ENCODE assay signal across 8 cellular contexts in genomic region chr1:151058682-151059341, GRCh38. TPM values are rescaled to one million over a fixed set of nuclear protein-coding genes. Genes with fewer than 3 reads are reported as not detected.
A peak's percentile ranks its signal among the peaks of the same experiment; 100 is the strongest.
DNase-seq lines count a peak whose midpoint lies in the region; ATAC-seq and TF ChIP-seq lines count a peak whose summit lies in the region.

No MANE protein-coding gene starts in this region.

- intact Hi-C loops in colonic mucosa (cut with DNase I), result loop anchor here (5.0 kb wide), 1 partner anchor 52 kb away; the partner anchor contains the start of genes MINDY1 and PRUNE1

- H3K9ac ChIP-seq in NT2/D1 (ENCODE audit: insufficient read length, low read depth) (peak overlapping the region; percentile 98), colonic mucosa (ENCODE audit: low read depth in 2 of 2, low read length in 2 of 2) (peak overlapping the region; percentile 93 to 98)

- H3K4me3 ChIP-seq in NT2/D1 (ENCODE audit: insufficient read length, low read depth) (peak overlapping the region; percentile 90), colonic mucosa (peak overlapping the region; percentile 88), tibial nerve (peak overlapping the region; percentile 62 to 96 (median 87))

- TF ChIP-seq EP300 in tibial nerve (IDR thresholded peaks at IDR 0.05), result no peak

- H3K9me3 ChIP-seq in NT2/D1 (ENCODE audit: insufficient read depth, low read length), result no peaks in the 10 kb centered on the region
- no peaks in the 10 kb centered on the region for H3K9me3 ChIP-seq in colonic mucosa
- no peaks in the 10 kb centered on the region for H3K9me3 ChIP-seq in tibial nerve

- ATAC-seq in GM21529 (IDR thresholded peaks at IDR 0.05; ENCODE audit: unreplicated experiment), result no peak

- WGBS in tibial nerve, 2 donors, result 0 to 1% methylated on average over 16 to 18 of the region's 18 CpGs

- peak overlapping the region; percentile 91 for H3K27ac ChIP-seq in colonic mucosa
- H3K27ac ChIP-seq in tibial nerve, result peak overlapping the region; percentile 84 to 98 (median 97)

- H3K36me3 ChIP-seq in NT2/D1 (ENCODE audit: insufficient read depth, insufficient read length, low read length) (peaks cover 52% of the 10 kb centered on the region), colonic mucosa (peaks cover 18% of the 10 kb centered on the region), tibial nerve (peaks cover 0 to 30% (median 12%) of the 10 kb centered on the region in 3 donors)

- no peaks in the 10 kb centered on the region for H3K27me3 ChIP-seq in NT2/D1 (ENCODE audit: insufficient read depth, insufficient read length)
- no peaks in the 10 kb centered on the region for H3K27me3 ChIP-seq in colonic mucosa
- no peaks in the 10 kb centered on the region for H3K27me3 ChIP-seq in tibial nerve

- no peak for TF ChIP-seq POLR2A in tibial nerve (IDR thresholded peaks at IDR 0.05)

- H3K4me1 ChIP-seq in NT2/D1 (ENCODE audit: insufficient read depth, insufficient read length) (peaks cover 20% of the 10 kb centered on the region), colonic mucosa (peaks cover 7% of the 10 kb centered on the region), tibial nerve (peaks cover 0 to 44% (median 24%) of the 10 kb centered on the region in 4 donors)

- TF ChIP-seq CTCF in colonic mucosa (IDR thresholded peaks at IDR 0.05) (no peak), tibial nerve (IDR thresholded peaks at IDR 0.05) (no peak)

- peak; percentile 70 for DNase-seq in activated effector memory CD4-positive, alpha-beta T cell treated with anti-CD3 and anti-CD28 coated beads, Interleukin-2, amount 50 U/mL, for 16 hours
- DNase-seq in activated effector memory CD4-positive, alpha-beta T cell treated with Interleukin-2 at 50 U/mL for 16 hours, result no peak
- DNase-seq in NT2/D1 (ENCODE audit: low read depth, low spot score) (no peak), colonic mucosa (peak; percentile 67), medulla oblongata (ENCODE audit: extremely low spot score) (peak; percentile 47), tibial nerve (ENCODE audit: low spot score in 2 of 2) (no peak), activated gamma-delta T cell (lab: John Stamatoyannopoulos, UW) (no peak)

RNA-seq across cellular contexts. Expression of gene CDC42SE1, which starts 0.6 kb away (rescaled TPM):
- total RNA-seq in colonic mucosa (10 to 100 TPM; 57.9 to 66.8 TPM), tibial nerve (10 to 100 TPM; 72.4 to 87.4 (median 80.8) TPM)

RNA-seq across cellular contexts. Expression of gene MLLT11, which starts 1.4 kb away (rescaled TPM):
- total RNA-seq in colonic mucosa (1 to 10 TPM in 1 of 2 donors, under 1 TPM in 1; 0.42 to 1.3 TPM), tibial nerve (1 to 10 TPM; 1.2 to 2.7 (median 2.0) TPM)

RNA-seq across cellular contexts. Expression of gene C1orf56, which starts 11.3 kb away (rescaled TPM):
- total RNA-seq in colonic mucosa, result 1 to 10 TPM; 2.6 to 3.2 TPM
- total RNA-seq in tibial nerve, result 1 to 10 TPM; 5.0 to 9.6 (median 6.5) TPM

RNA-seq across cellular contexts. Expression of gene GABPB2, which starts 11.7 kb away (rescaled TPM):
- total RNA-seq in colonic mucosa (10 to 100 TPM; 13.1 to 15.2 TPM), tibial nerve (10 to 100 TPM; 17.4 to 43.1 (median 22.3) TPM)

RNA-seq across cellular contexts. Expression of gene BNIPL, which starts 22.4 kb away (rescaled TPM):
- total RNA-seq in colonic mucosa (1 to 10 TPM in 1 of 2 donors, under 1 TPM in 1; 0.69 to 1.9 TPM), tibial nerve (1 to 10 TPM in 2 of 4 donors, under 1 TPM in 1, not detected in 1; 0.22 to 2.2 (median 1.3) TPM)

Comparison
In these comparisons a context has a peak if more than half of its experiments do, and no peak if none do; other contexts are left out.
1. DNase-seq: peak in activated effector memory CD4-positive, alpha-beta T cell treated with anti-CD3 and anti-CD28 coated beads, Interleukin-2, amount 50 U/mL, for 16 hours (single experiment), colonic mucosa (single experiment) and medulla oblongata (single experiment); none in activated effector memory CD4-positive, alpha-beta T cell treated with Interleukin-2 at 50 U/mL for 16 hours (single experiment), NT2/D1 (single experiment), tibial nerve (0 of 2) and activated gamma-delta T cell (single experiment).
2. Peak in every context shown above with its lines, with median percentiles within 50 percentile points of each other: H3K4me3 ChIP-seq.